In genomic region chr18:58347135-58347534, GRCh38 we compare ENCODE assay signal across 18 cellular contexts.
DNase-seq lines count a peak whose midpoint lies in the region; ATAC-seq and TF ChIP-seq lines count a peak whose summit lies in the region.
"Had no signal": no experiment of that assay in that cellular context is flagged by ENCODE, and none has a peak within 500 bp of the region (broad histone marks: within the 10 kb centered on the region; RNA-seq: fewer than 3 reads in every experiment).

No MANE protein-coding gene starts in this region.

- H3K4me1 ChIP-seq in right atrium auricular region, result no peaks in the 10 kb centered on the region
- H3K4me1 ChIP-seq: A549 had no signal

- intact Hi-C loops in left ventricle myocardium superior (cut with micrococcal nuclease), result no loop called here

- H3K4me3 Mint-ChIP-seq in nephron, result no peak overlapping the region
- H3K4me3 Mint-ChIP-seq: CD4-positive, alpha-beta T cell; IgD-negative memory B cell had no signal

- TF ChIP-seq CTCF in right atrium auricular region (IDR thresholded peaks at IDR 0.05) (no peak), nephron (IDR thresholded peaks at IDR 0.05; ENCODE audit: unreplicated experiment in 3 of 3) (no peak)

- peak; percentile 31 for ATAC-seq in left ventricle myocardium superior
- ATAC-seq: A549, HepG2 had no signal

- H3K9me3 Mint-ChIP-seq in nephron, result no peaks in the 10 kb centered on the region
- H3K9me3 Mint-ChIP-seq: CD4-positive, alpha-beta T cell; IgD-negative memory B cell had no signal

- H3K27me3 Mint-ChIP-seq in nephron (ENCODE audit: low read depth), result no peaks in the 10 kb centered on the region
- H3K27me3 Mint-ChIP-seq: CD4-positive, alpha-beta T cell; IgD-negative memory B cell had no signal

- H3K36me3 Mint-ChIP-seq in nephron (ENCODE audit: low read depth), result peaks cover 58% of the 10 kb centered on the region

- H3K27ac ChIP-seq in right atrium auricular region, result no peak overlapping the region
- H3K27ac ChIP-seq: 22Rv1, A549 had no signal

- H3K27ac Mint-ChIP-seq in nephron, result peak overlapping the region; percentile 22 to 71 (median 35)
- H3K27ac Mint-ChIP-seq: CD4-positive, alpha-beta T cell; IgD-negative memory B cell had no signal

- peaks cover 40% of the 10 kb centered on the region for H3K4me1 Mint-ChIP-seq in nephron

- no peak overlapping the region for H3K4me3 ChIP-seq in right atrium auricular region
- H3K4me3 ChIP-seq: A549, HAP-1 had no signal

- no peaks in the 10 kb centered on the region for H3K27me3 ChIP-seq in right atrium auricular region

- peak; percentile 18 for DNase-seq in NCI-H2227 (lab: John Stamatoyannopoulos, UW; ENCODE audit: unreplicated experiment)
- DNase-seq in NCI-H2227 treated with DMSO at 0.1 percent for 48 hours (lab: John Stamatoyannopoulos, UW), result no peak
- DNase-seq in left ventricle myocardium superior, result no peak
- DNase-seq in right atrium auricular region (ENCODE audit: low spot score), result no peak
- no peak for DNase-seq in stimulated activated CD4-positive, alpha-beta T cell treated with anti-CD3 and anti-CD28 coated beads, Interleukin-15, amount 100 ng/mL, for 24 hours
- DNase-seq in activated T-cell treated with anti-CD3 and anti-CD28 coated beads for 4 hours, result no peak
- DNase-seq: AML-193; CD4-positive, alpha-beta T cell; DMS153; DMS79; GDM1; GOT3 had no signal

- no peaks in the 10 kb centered on the region for H3K9me3 ChIP-seq in right atrium auricular region
- H3K9me3 ChIP-seq: A549, HAP-1 had no signal

- H3K36me3 ChIP-seq in right atrium auricular region, result no peaks in the 10 kb centered on the region
- H3K36me3 ChIP-seq: HAP-1 had no signal
